Comparison of ENCODE assay signal across 14 cellular contexts in genomic region chr3:69209413-69209812, GRCh38.
DNase-seq lines count a peak whose midpoint lies in the region; TF ChIP-seq lines count a peak whose summit lies in the region.
"Had no signal": no experiment of that assay in that cellular context is flagged by ENCODE, and none has a peak within 500 bp of the region (broad histone marks: within the 10 kb centered on the region; RNA-seq: fewer than 3 reads in every experiment).

No MANE protein-coding gene starts in this region.

- peaks cover 4% of the 10 kb centered on the region for H3K9me3 Mint-ChIP-seq in activated T-helper 1 cell treated with anti-CD3 and anti-CD28 coated beads, Interleukin-12 subunit alpha, Interleukin-12 subunit beta, Interleukin-2, Interleukin-4 antibody, amounts not matched to agents 30 ng/mL and 10 ng/mL and 1 ng/mL, durations not matched to agents 14 hours and 24 hours and 36 hours
- H3K9me3 Mint-ChIP-seq in mesothelial cell of epicardium, result peaks cover 3% of the 10 kb centered on the region
- H3K9me3 Mint-ChIP-seq: HFFc6 had no signal

- H3K9me3 ChIP-seq in left ventricle myocardium inferior (replicated peaks), result no peaks in the 10 kb centered on the region
- no peaks in the 10 kb centered on the region for H3K9me3 ChIP-seq in sigmoid colon
- H3K9me3 ChIP-seq: BLaER1 had no signal

- H3K27me3 ChIP-seq in left ventricle myocardium inferior (ENCODE audit: low read depth) (no peaks in the 10 kb centered on the region), sigmoid colon (no peaks in the 10 kb centered on the region)
- H3K27me3 ChIP-seq: BLaER1 had no signal

- TF ChIP-seq CTCF in mesothelial cell of epicardium (IDR thresholded peaks at IDR 0.05; ENCODE audit: unreplicated experiment) (no peak), left ventricle myocardium inferior (IDR thresholded peaks at IDR 0.05; ENCODE audit: borderline replicate concordance) (no peak), sigmoid colon (IDR thresholded peaks at IDR 0.05) (no peak)

- peaks cover 15% of the 10 kb centered on the region for H3K36me3 Mint-ChIP-seq in activated T-helper 1 cell treated with anti-CD3 and anti-CD28 coated beads, Interleukin-12 subunit alpha, Interleukin-12 subunit beta, Interleukin-2, Interleukin-4 antibody, amounts not matched to agents 30 ng/mL and 10 ng/mL and 1 ng/mL, durations not matched to agents 14 hours and 24 hours and 36 hours (ENCODE audit: low read depth)
- H3K36me3 Mint-ChIP-seq in mesothelial cell of epicardium, result peaks cover 40% of the 10 kb centered on the region

- H3K4me1 Mint-ChIP-seq in activated T-helper 1 cell treated with anti-CD3 and anti-CD28 coated beads, Interleukin-12 subunit alpha, Interleukin-12 subunit beta, Interleukin-2, Interleukin-4 antibody, amounts not matched to agents 30 ng/mL and 10 ng/mL and 1 ng/mL, durations not matched to agents 14 hours and 24 hours and 36 hours (ENCODE audit: low read depth), result peaks cover 82% of the 10 kb centered on the region
- peaks cover 38% of the 10 kb centered on the region for H3K4me1 Mint-ChIP-seq in mesothelial cell of epicardium

- no peak overlapping the region for H3K27ac ChIP-seq in left ventricle myocardium inferior (replicated peaks)
- no peak overlapping the region for H3K27ac ChIP-seq in sigmoid colon
- H3K27ac ChIP-seq: BLaER1 had no signal

- no peak for TF ChIP-seq POLR2A in sigmoid colon (IDR thresholded peaks at IDR 0.05)

- H3K36me3 ChIP-seq in left ventricle myocardium inferior (peaks cover 25% of the 10 kb centered on the region), sigmoid colon (no peaks in the 10 kb centered on the region)

- H3K27me3 Mint-ChIP-seq in activated T-helper 1 cell treated with anti-CD3 and anti-CD28 coated beads, Interleukin-12 subunit alpha, Interleukin-12 subunit beta, Interleukin-2, Interleukin-4 antibody, amounts not matched to agents 30 ng/mL and 10 ng/mL and 1 ng/mL, durations not matched to agents 14 hours and 24 hours and 36 hours (ENCODE audit: insufficient read depth), result no peaks in the 10 kb centered on the region
- no peaks in the 10 kb centered on the region for H3K27me3 Mint-ChIP-seq in mesothelial cell of epicardium (ENCODE audit: low read depth)

- peak; percentile 7 for DNase-seq in NCI-H82 (lab: John Stamatoyannopoulos, UW)
- DNase-seq in NCI-H82 treated with DMSO at 0.1 percent for 48 hours (lab: John Stamatoyannopoulos, UW; ENCODE audit: unreplicated experiment), result no peak
- DNase-seq in KBM-7, result peak; percentile 35
- no peak for DNase-seq in activated T-helper 1 cell treated with anti-CD3 and anti-CD28 coated beads, Interleukin-12 subunit alpha, Interleukin-12 subunit beta, Interleukin-2, Interleukin-4 antibody, amounts not matched to agents 30 ng/mL and 10 ng/mL and 1 ng/mL, durations not matched to agents 14 hours and 24 hours and 36 hours (ENCODE audit: low spot score)
- DNase-seq in mesothelial cell of epicardium (ENCODE audit: low spot score in 2 of 2, unreplicated experiment in 2 of 2), result no peak
- DNase-seq in AG20443 (ENCODE audit: low spot score), result no peak
- no peak for DNase-seq in left ventricle myocardium inferior
- DNase-seq in sigmoid colon, result no peak
- DNase-seq: DMS 273 treated with DMSO at 0.1 percent for 48 hours, HFFc6, NCI-H1930, NCI-H2171 treated with DMSO at 0.1 percent for 48 hours, NCI-H446 treated with DMSO at 0.1 percent for 48 hours had no signal

- H3K4me1 ChIP-seq in left ventricle myocardium inferior, result peaks cover 2% of the 10 kb centered on the region
- no peaks in the 10 kb centered on the region for H3K4me1 ChIP-seq in sigmoid colon
- H3K4me1 ChIP-seq: BLaER1 had no signal

- H3K4me3 Mint-ChIP-seq in activated T-helper 1 cell treated with anti-CD3 and anti-CD28 coated beads, Interleukin-12 subunit alpha, Interleukin-12 subunit beta, Interleukin-2, Interleukin-4 antibody, amounts not matched to agents 30 ng/mL and 10 ng/mL and 1 ng/mL, durations not matched to agents 14 hours and 24 hours and 36 hours, result no peak overlapping the region
- H3K4me3 Mint-ChIP-seq in mesothelial cell of epicardium, result no peak overlapping the region
- H3K4me3 Mint-ChIP-seq: HFFc6 had no signal

- in situ Hi-C loops in KBM-7 (cut with MboI; ENCODE audit: low pct_unique_long_range_greater_than_20kb, low sequenced_read_pairs), result no loop called here

- intact Hi-C loops in activated T-helper 1 cell treated with anti-CD3 and anti-CD28 coated beads, Interleukin-12 subunit alpha, Interleukin-12 subunit beta, Interleukin-2, Interleukin-4 antibody, amounts not matched to agents 30 ng/mL and 10 ng/mL and 1 ng/mL, durations not matched to agents 14 hours and 24 hours and 36 hours (cut with micrococcal nuclease), result loop anchor here (10.0 kb wide), 2 partner anchors 1555 to 1855 kb away; partner anchors contain the start of gene SUCLG2
- intact Hi-C loops in left ventricle myocardium inferior (cut with micrococcal nuclease), result no loop called here
- intact Hi-C loops in sigmoid colon (cut with DNase I), result no loop called here

- no peak for TF ChIP-seq EP300 in sigmoid colon (IDR thresholded peaks at IDR 0.05)

- H3K4me3 ChIP-seq in left ventricle myocardium inferior, result no peak overlapping the region
- H3K4me3 ChIP-seq in sigmoid colon, result no peak overlapping the region
- H3K4me3 ChIP-seq: BLaER1 had no signal

- H3K27ac Mint-ChIP-seq in activated T-helper 1 cell treated with anti-CD3 and anti-CD28 coated beads, Interleukin-12 subunit alpha, Interleukin-12 subunit beta, Interleukin-2, Interleukin-4 antibody, amounts not matched to agents 30 ng/mL and 10 ng/mL and 1 ng/mL, durations not matched to agents 14 hours and 24 hours and 36 hours, result peak overlapping the region; percentile 65
- peak overlapping the region; percentile 43 for H3K27ac Mint-ChIP-seq in mesothelial cell of epicardium
- H3K27ac Mint-ChIP-seq: HFFc6 had no signal

Comparison
In these comparisons a context has a peak if more than half of its experiments do, and no peak if none do; other contexts are left out.
1. DNase-seq: peak in NCI-H82 (single experiment) and KBM-7 (single experiment); none in NCI-H82 treated with DMSO at 0.1 percent for 48 hours (single experiment), activated T-helper 1 cell treated with anti-CD3 and anti-CD28 coated beads, Interleukin-12 subunit alpha, Interleukin-12 subunit beta, Interleukin-2, Interleukin-4 antibody, amounts not matched to agents 30 ng/mL and 10 ng/mL and 1 ng/mL, durations not matched to agents 14 hours and 24 hours and 36 hours (single experiment), mesothelial cell of epicardium (0 of 2), AG20443 (single experiment), left ventricle myocardium inferior (single experiment) and sigmoid colon (single experiment).